ENCODE assay signal across 21 cellular contexts in the genomic region with DNA sequence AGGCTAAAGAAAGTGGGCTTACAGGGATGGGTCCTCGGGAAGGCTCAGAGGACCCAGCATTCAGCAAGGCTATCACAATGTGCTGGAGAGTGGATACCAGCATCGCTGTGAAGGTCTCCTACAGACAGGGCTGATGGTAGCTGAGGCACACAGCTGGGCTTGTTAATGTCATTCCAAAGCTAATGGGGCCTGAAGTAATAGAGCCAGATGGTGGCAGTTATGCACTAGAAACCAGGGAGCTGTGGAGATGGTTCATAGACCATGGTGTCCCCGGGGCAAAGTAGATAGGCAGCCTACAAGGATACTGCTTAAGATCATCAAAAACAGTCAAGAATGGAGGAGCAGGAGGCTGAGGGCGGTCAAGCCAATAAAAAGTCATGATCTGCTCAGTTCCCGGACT. TPM values are rescaled to one million over a fixed set of nuclear protein-coding genes. Genes with fewer than 3 reads are reported as not detected.
DNase-seq lines count a peak whose midpoint lies in the region; TF ChIP-seq lines count a peak whose summit lies in the region.
"Had no signal": no experiment of that assay in that cellular context is flagged by ENCODE, and none has a peak within 500 bp of the region (broad histone marks: within the 10 kb centered on the region; RNA-seq: fewer than 3 reads in every experiment).

No MANE protein-coding gene starts in this region.

- peaks cover 18% of the 10 kb centered on the region for H3K9me3 Mint-ChIP-seq in chondrocyte (ENCODE audit: low read depth)

- H3K4me1 Mint-ChIP-seq in chondrocyte (ENCODE audit: low read depth), result peaks cover 3% of the 10 kb centered on the region
- H3K4me1 Mint-ChIP-seq: CD14-positive monocyte; CD8-positive, alpha-beta memory T cell; IgD-negative memory B cell had no signal

- DNase-seq in NCI-H2171 treated with DMSO at 0.1 percent for 48 hours (lab: John Stamatoyannopoulos, UW), result peak; percentile 41
- no peak for DNase-seq in NCI-H2171 (lab: John Stamatoyannopoulos, UW)
- peak; percentile 37 for DNase-seq in NCI-H69 (lab: John Stamatoyannopoulos, UW)
- DNase-seq in left kidney (ENCODE audit: low read depth, low spot score), result peak; percentile 58
- no peak for DNase-seq in NCI-H1417 treated with DMSO at 0.1 percent for 48 hours (lab: John Stamatoyannopoulos, UW)
- no peak for DNase-seq in chondrocyte (ENCODE audit: low spot score)
- no peak for DNase-seq in pons (ENCODE audit: low spot score)
- DNase-seq: BE2C; CD8-positive, alpha-beta memory T cell; DMS153; DND-41; MM.1S; NCI-H1048; NCI-H1417; NCI-H187 treated with DMSO at 0.1 percent for 48 hours; PC-9; RPMI8226; SHP77 had no signal

- no peaks in the 10 kb centered on the region for H3K27me3 Mint-ChIP-seq in chondrocyte (ENCODE audit: low read depth)
- H3K27me3 Mint-ChIP-seq: IgD-negative memory B cell had no signal

- no peak for TF ChIP-seq CTCF in chondrocyte (IDR thresholded peaks at IDR 0.05)

- no peak overlapping the region for H3K4me3 Mint-ChIP-seq in chondrocyte (ENCODE audit: unreplicated experiment)
- H3K4me3 Mint-ChIP-seq: CD14-positive monocyte; CD8-positive, alpha-beta memory T cell had no signal

- peaks cover 2% of the 10 kb centered on the region for H3K36me3 Mint-ChIP-seq in chondrocyte (ENCODE audit: low read depth)
- H3K36me3 Mint-ChIP-seq: CD14-positive monocyte; CD8-positive, alpha-beta memory T cell; IgD-negative memory B cell had no signal

- H3K27ac Mint-ChIP-seq in chondrocyte (ENCODE audit: unreplicated experiment), result no peak overlapping the region
- H3K27ac Mint-ChIP-seq: CD14-positive monocyte; CD8-positive, alpha-beta memory T cell; IgD-negative memory B cell had no signal

RNA-seq across cellular contexts. Expression of gene BOC, which starts 24.8 kb away (rescaled TPM):
- 7.3 to 11.3 TPM (median 8.6 TPM) in 3 replicates for total RNA-seq in chondrocyte
- total RNA-seq: CD8-positive, alpha-beta memory T cell; NCI-H460 had no signal

Comparison
In these comparisons a context has a peak if more than half of its experiments do, and no peak if none do; other contexts are left out.
1. DNase-seq: peak in NCI-H2171 treated with DMSO at 0.1 percent for 48 hours (single experiment), NCI-H69 (single experiment) and left kidney (single experiment); none in NCI-H2171 (single experiment), NCI-H1417 treated with DMSO at 0.1 percent for 48 hours (single experiment), chondrocyte (single experiment) and pons (single experiment).